ENCODE assay signal across 1 cellular context in the genomic region with DNA sequence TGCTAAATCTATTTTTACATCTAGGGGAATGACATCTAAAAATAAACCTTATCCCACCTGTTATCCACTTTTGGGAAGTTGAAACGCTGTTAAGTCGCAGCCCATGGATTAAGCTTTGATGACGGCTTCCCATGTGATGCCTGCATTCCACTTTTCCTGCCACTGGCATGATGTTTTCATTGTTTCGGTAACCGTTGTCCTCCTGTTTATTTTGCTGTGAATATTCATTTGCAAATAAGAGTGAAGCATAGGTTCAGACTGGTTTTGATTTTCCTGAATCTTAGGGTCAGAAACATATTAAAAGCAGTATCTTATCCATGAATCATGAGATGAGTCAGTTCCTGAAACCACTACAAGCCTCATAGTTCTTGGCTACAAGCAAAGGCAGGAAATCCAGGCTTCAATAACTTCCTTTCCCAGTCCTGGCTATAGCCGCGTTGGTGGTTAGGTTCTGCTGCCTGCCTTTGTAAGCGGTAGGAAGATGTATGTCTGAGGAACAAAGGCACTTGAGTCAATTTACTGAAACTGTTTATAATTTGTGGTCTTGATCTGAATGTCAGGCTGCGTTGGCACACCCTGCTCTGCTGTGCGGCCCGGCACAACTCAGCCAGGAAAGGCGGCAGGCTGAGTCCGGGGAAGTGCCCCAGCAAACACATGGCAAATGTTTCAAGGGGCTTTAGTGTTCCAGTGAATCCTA.
TF ChIP-seq lines count a peak whose summit lies in the region.

No MANE protein-coding gene starts in this region.

TF ChIP-seq in HepG2, 621 proteins besides CTCF, POLR2A, EP300 and RAD21 (continues in another document):
- 0 out of 2 replicates have a peak, but pooled peaks have one; percentile 8 for TF ChIP-seq ZGPAT (CRISPR knock-in tag; IDR thresholded peaks at IDR 0.05)
- peak; percentile 77 for TF ChIP-seq ZBTB38 (CRISPR knock-in tag; IDR thresholded peaks at IDR 0.05)
- TF ChIP-seq, protein P1, sequence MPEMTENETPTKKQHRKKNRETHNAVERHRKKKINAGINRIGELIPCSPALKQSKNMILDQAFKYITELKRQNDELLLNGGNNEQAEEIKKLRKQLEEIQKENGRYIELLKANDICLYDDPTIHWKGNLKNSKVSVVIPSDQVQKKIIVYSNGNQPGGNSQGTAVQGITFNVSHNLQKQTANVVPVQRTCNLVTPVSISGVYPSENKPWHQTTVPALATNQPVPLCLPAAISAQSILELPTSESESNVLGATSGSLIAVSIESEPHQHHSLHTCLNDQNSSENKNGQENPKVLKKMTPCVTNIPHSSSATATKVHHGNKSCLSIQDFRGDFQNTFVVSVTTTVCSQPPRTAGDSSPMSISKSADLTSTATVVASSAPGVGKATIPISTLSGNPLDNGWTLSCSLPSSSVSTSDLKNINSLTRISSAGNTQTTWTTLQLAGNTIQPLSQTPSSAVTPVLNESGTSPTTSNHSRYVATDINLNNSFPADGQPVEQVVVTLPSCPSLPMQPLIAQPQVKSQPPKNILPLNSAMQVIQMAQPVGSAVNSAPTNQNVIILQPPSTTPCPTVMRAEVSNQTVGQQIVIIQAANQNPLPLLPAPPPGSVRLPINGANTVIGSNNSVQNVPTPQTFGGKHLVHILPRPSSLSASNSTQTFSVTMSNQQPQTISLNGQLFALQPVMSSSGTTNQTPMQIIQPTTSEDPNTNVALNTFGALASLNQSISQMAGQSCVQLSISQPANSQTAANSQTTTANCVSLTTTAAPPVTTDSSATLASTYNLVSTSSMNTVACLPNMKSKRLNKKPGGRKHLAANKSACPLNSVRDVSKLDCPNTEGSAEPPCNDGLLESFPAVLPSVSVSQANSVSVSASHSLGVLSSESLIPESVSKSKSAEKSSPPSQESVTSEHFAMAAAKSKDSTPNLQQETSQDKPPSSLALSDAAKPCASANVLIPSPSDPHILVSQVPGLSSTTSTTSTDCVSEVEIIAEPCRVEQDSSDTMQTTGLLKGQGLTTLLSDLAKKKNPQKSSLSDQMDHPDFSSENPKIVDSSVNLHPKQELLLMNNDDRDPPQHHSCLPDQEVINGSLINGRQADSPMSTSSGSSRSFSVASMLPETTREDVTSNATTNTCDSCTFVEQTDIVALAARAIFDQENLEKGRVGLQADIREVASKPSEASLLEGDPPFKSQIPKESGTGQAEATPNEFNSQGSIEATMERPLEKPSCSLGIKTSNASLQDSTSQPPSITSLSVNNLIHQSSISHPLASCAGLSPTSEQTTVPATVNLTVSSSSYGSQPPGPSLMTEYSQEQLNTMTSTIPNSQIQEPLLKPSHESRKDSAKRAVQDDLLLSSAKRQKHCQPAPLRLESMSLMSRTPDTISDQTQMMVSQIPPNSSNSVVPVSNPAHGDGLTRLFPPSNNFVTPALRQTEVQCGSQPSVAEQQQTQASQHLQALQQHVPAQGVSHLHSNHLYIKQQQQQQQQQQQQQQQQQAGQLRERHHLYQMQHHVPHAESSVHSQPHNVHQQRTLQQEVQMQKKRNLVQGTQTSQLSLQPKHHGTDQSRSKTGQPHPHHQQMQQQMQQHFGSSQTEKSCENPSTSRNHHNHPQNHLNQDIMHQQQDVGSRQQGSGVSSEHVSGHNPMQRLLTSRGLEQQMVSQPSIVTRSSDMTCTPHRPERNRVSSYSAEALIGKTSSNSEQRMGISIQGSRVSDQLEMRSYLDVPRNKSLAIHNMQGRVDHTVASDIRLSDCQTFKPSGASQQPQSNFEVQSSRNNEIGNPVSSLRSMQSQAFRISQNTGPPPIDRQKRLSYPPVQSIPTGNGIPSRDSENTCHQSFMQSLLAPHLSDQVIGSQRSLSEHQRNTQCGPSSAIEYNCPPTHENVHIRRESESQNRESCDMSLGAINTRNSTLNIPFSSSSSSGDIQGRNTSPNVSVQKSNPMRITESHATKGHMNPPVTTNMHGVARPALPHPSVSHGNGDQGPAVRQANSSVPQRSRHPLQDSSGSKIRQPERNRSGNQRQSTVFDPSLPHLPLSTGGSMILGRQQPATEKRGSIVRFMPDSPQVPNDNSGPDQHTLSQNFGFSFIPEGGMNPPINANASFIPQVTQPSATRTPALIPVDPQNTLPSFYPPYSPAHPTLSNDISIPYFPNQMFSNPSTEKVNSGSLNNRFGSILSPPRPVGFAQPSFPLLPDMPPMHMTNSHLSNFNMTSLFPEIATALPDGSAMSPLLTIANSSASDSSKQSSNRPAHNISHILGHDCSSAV (CRISPR knock-in tag; IDR thresholded peaks at IDR 0.05; ENCODE audit: borderline replicate concordance) = no peak
- no peak for TF ChIP-seq RFX3 (CRISPR knock-in tag; IDR thresholded peaks at IDR 0.05)
- peak; percentile 33; the same call in 1 of the 2 replicates for TF ChIP-seq KDM2A (CRISPR knock-in tag; IDR thresholded peaks at IDR 0.05; ENCODE audit: borderline replicate concordance, low read depth)
- no peak for TF ChIP-seq CREB1 (IDR thresholded peaks at IDR 0.05)
- TF ChIP-seq CREB1 (CRISPR knock-in tag; IDR thresholded peaks at IDR 0.05) = 0 out of 2 replicates have a peak, but pooled peaks have one; percentile 24
- peak; percentile 21; the same call in 1 of the 2 replicates for TF ChIP-seq ZFY (CRISPR knock-in tag; IDR thresholded peaks at IDR 0.05)
- TF ChIP-seq ATF2 (CRISPR knock-in tag; IDR thresholded peaks at IDR 0.05) = 0 out of 2 replicates have a peak, but pooled peaks have one; percentile 12
- peak; percentile 63 for TF ChIP-seq POLR2G (IDR thresholded peaks at IDR 0.05; ENCODE audit: low read depth, low read length)
- TF ChIP-seq, protein P2, sequence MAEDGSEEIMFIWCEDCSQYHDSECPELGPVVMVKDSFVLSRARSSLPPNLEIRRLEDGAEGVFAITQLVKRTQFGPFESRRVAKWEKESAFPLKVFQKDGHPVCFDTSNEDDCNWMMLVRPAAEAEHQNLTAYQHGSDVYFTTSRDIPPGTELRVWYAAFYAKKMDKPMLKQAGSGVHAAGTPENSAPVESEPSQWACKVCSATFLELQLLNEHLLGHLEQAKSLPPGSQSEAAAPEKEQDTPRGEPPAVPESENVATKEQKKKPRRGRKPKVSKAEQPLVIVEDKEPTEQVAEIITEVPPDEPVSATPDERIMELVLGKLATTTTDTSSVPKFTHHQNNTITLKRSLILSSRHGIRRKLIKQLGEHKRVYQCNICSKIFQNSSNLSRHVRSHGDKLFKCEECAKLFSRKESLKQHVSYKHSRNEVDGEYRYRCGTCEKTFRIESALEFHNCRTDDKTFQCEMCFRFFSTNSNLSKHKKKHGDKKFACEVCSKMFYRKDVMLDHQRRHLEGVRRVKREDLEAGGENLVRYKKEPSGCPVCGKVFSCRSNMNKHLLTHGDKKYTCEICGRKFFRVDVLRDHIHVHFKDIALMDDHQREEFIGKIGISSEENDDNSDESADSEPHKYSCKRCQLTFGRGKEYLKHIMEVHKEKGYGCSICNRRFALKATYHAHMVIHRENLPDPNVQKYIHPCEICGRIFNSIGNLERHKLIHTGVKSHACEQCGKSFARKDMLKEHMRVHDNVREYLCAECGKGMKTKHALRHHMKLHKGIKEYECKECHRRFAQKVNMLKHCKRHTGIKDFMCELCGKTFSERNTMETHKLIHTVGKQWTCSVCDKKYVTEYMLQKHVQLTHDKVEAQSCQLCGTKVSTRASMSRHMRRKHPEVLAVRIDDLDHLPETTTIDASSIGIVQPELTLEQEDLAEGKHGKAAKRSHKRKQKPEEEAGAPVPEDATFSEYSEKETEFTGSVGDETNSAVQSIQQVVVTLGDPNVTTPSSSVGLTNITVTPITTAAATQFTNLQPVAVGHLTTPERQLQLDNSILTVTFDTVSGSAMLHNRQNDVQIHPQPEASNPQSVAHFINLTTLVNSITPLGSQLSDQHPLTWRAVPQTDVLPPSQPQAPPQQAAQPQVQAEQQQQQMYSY (CRISPR knock-in tag; IDR thresholded peaks at IDR 0.05) = peak; percentile 18; the same call in 1 of the 2 replicates
- TF ChIP-seq HNF1B (CRISPR knock-in tag; IDR thresholded peaks at IDR 0.05) = 0 out of 2 replicates have a peak, but pooled peaks have one; percentile 15
- TF ChIP-seq, protein P3, sequence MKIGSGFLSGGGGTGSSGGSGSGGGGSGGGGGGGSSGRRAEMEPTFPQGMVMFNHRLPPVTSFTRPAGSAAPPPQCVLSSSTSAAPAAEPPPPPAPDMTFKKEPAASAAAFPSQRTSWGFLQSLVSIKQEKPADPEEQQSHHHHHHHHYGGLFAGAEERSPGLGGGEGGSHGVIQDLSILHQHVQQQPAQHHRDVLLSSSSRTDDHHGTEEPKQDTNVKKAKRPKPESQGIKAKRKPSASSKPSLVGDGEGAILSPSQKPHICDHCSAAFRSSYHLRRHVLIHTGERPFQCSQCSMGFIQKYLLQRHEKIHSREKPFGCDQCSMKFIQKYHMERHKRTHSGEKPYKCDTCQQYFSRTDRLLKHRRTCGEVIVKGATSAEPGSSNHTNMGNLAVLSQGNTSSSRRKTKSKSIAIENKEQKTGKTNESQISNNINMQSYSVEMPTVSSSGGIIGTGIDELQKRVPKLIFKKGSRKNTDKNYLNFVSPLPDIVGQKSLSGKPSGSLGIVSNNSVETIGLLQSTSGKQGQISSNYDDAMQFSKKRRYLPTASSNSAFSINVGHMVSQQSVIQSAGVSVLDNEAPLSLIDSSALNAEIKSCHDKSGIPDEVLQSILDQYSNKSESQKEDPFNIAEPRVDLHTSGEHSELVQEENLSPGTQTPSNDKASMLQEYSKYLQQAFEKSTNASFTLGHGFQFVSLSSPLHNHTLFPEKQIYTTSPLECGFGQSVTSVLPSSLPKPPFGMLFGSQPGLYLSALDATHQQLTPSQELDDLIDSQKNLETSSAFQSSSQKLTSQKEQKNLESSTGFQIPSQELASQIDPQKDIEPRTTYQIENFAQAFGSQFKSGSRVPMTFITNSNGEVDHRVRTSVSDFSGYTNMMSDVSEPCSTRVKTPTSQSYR (CRISPR knock-in tag; IDR thresholded peaks at IDR 0.05; ENCODE audit: borderline replicate concordance) = no peak
- TF ChIP-seq MED8 (CRISPR knock-in tag; IDR thresholded peaks at IDR 0.05; ENCODE audit: insufficient replicate concordance) = no peak
- TF ChIP-seq DR1 (CRISPR knock-in tag; IDR thresholded peaks at IDR 0.05) = no peak
- TF ChIP-seq ETV5 (CRISPR knock-in tag; IDR thresholded peaks at IDR 0.05; ENCODE audit: borderline replicate concordance) = peak; percentile 54; the same call in 1 of the 2 replicates
- TF ChIP-seq FOSL2 (CRISPR knock-in tag; IDR thresholded peaks at IDR 0.05) = peak; percentile 64; the same call in 1 of the 2 replicates
- TF ChIP-seq ZNF280D (CRISPR knock-in tag; IDR thresholded peaks at IDR 0.05) = peak; percentile 22; the same call in 1 of the 2 replicates
